11 cellular contexts compared by ENCODE assay signal in genomic region chr5:158881076-158881880, GRCh38.
DNase-seq lines count a peak whose midpoint lies in the region; ATAC-seq, FAIRE-seq and TF ChIP-seq lines count a peak whose summit lies in the region.
"Had no signal": no experiment of that assay in that cellular context is flagged by ENCODE, and none has a peak within 500 bp of the region (broad histone marks: within the 10 kb centered on the region; RNA-seq: fewer than 3 reads in every experiment).

No MANE protein-coding gene starts in this region.

- no peak for TF ChIP-seq EP300 in esophagus muscularis mucosa (IDR thresholded peaks at IDR 0.05)

- H3K9me3 Mint-ChIP-seq in memory B cell, result no peaks in the 10 kb centered on the region
- H3K9me3 Mint-ChIP-seq: CD8-positive, alpha-beta T cell had no signal

- no peaks in the 10 kb centered on the region for H3K27me3 Mint-ChIP-seq in memory B cell

- peaks cover 87% of the 10 kb centered on the region for H3K4me1 Mint-ChIP-seq in memory B cell

- FAIRE-seq in D721Med (lab: Jason Lieb, UNC), result peak; percentile 51

- H3K9me3 ChIP-seq in esophagus muscularis mucosa, result no peaks in the 10 kb centered on the region

- ATAC-seq in GM21390 (IDR thresholded peaks at IDR 0.05; ENCODE audit: unreplicated experiment) (peak; percentile 27), memory B cell (ENCODE audit: low read depth) (peak; percentile 28), GM18909 (IDR thresholded peaks at IDR 0.05; ENCODE audit: poor library complexity, unreplicated experiment) (no peak)
- ATAC-seq: CD8-positive, alpha-beta T cell had no signal

- in situ Hi-C loops in SK-MEL-5 (cut with HindIII; ENCODE audit: low pct_unique_long_range_greater_than_20kb, low sequenced_read_pairs), result no loop called here

- H3K36me3 Mint-ChIP-seq in memory B cell, result peaks cover 4% of the 10 kb centered on the region
- H3K36me3 Mint-ChIP-seq: CD8-positive, alpha-beta T cell had no signal

- intact Hi-C loops in esophagus muscularis mucosa (cut with DNase I), result no loop called here

- H3K36me3 ChIP-seq in esophagus muscularis mucosa, result no peaks in the 10 kb centered on the region

- 63% methylated on average over 10 of the region's 10 CpGs for WGBS in esophagus muscularis mucosa

- H3K27ac ChIP-seq in esophagus muscularis mucosa (replicated peaks in 1 of 4), result no peak overlapping the region

- H3K27me3 ChIP-seq in esophagus muscularis mucosa, result peaks cover 0 to 5% (median 2%) of the 10 kb centered on the region in 4 donors

- no peak for TF ChIP-seq CTCF in D721Med (IDR thresholded peaks at IDR 0.05; ENCODE audit: insufficient read depth, missing control alignments)
- no peak for TF ChIP-seq CTCF in esophagus muscularis mucosa (IDR thresholded peaks at IDR 0.05)

- peak overlapping the region; percentile 72 for H3K4me3 Mint-ChIP-seq in memory B cell
- H3K4me3 Mint-ChIP-seq: CD8-positive, alpha-beta T cell had no signal

- no peak overlapping the region for H3K4me3 ChIP-seq in esophagus muscularis mucosa

- H3K4me1 ChIP-seq in esophagus muscularis mucosa, result peaks cover 13 to 48% (median 41%) of the 10 kb centered on the region in 4 donors

- peak overlapping the region; percentile 96 for H3K27ac Mint-ChIP-seq in memory B cell
- H3K27ac Mint-ChIP-seq: CD8-positive, alpha-beta T cell had no signal

- no peak for TF ChIP-seq POLR2A in esophagus muscularis mucosa (IDR thresholded peaks at IDR 0.05; ENCODE audit: low read depth)

- no peak for DNase-seq in D721Med (ENCODE audit: insufficient read length, low spot score)
- DNase-seq in SK-MEL-5 (ENCODE audit: low read depth, low spot score), result peak; percentile 70
- no peak for DNase-seq in memory B cell (ENCODE audit: low spot score in 2 of 2)
- DNase-seq in esophagus muscularis mucosa (ENCODE audit: extremely low spot score), result no peak
- DNase-seq in activated gamma-delta T cell (lab: John Stamatoyannopoulos, UW), result no peak
- no peak for DNase-seq in OCI-M1 (lab: John Stamatoyannopoulos, UW)
- DNase-seq: activated CD4-positive, alpha-beta T cell treated with anti-CD3 and anti-CD28 coated beads for 4 hours; CD8-positive, alpha-beta T cell; NCI-H510A treated with DMSO at 0.1 percent for 48 hours had no signal
